In genomic region chr10:103105462-103105861, GRCh38 we compare ENCODE assay signal across 15 cellular contexts.
DNase-seq lines count a peak whose midpoint lies in the region; ATAC-seq, FAIRE-seq and TF ChIP-seq lines count a peak whose summit lies in the region.
"Had no signal": no experiment of that assay in that cellular context is flagged by ENCODE, and none has a peak within 500 bp of the region (broad histone marks: within the 10 kb centered on the region; RNA-seq: fewer than 3 reads in every experiment).

No MANE protein-coding gene starts in this region.

- intact Hi-C loops in dorsolateral prefrontal cortex (cut with DNase I), result no loop called here

- ATAC-seq in A549, result no peak
- ATAC-seq in HG03095 (IDR thresholded peaks at IDR 0.05; ENCODE audit: unreplicated experiment), result no peak

- no peak overlapping the region for H3K4me3 ChIP-seq in A549
- peak overlapping the region in 1 of 59 donors; percentile 15 for H3K4me3 ChIP-seq in dorsolateral prefrontal cortex
- H3K4me3 ChIP-seq: BLaER1 treated with 17β-estradiol and CSF1 and Interleukin-3, amounts not matched to agents 10 nM and 100 nM; GM23248; HAP-1 had no signal

- DNase-seq in A549 (ENCODE audit: low read depth in 1 of 2, low spot score in 1 of 2) (no peak), GM19239 (ENCODE audit: insufficient read length, low spot score) (no peak), dorsolateral prefrontal cortex (no peak), NCI-H226 (no peak)
- no peak for DNase-seq in activated effector memory CD4-positive, alpha-beta T cell treated with Interleukin-2 at 50 U/mL for 16 hours
- DNase-seq: 8988T; CD8-positive, alpha-beta memory T cell; COR-L47; GM23248; KBM-7 had no signal

- no peaks in the 10 kb centered on the region for H3K9me3 ChIP-seq in A549
- H3K9me3 ChIP-seq: BLaER1 treated with 17β-estradiol and CSF1 and Interleukin-3, amounts not matched to agents 10 nM and 100 nM; HAP-1 had no signal

- TF ChIP-seq CTCF in A549 (IDR thresholded peaks at IDR 0.05) (no peak), dorsolateral prefrontal cortex (IDR thresholded peaks at IDR 0.05 in 54 of 56, conservative IDR thresholded peaks at IDR 0.05 in 2 of 56; ENCODE audit: low read depth in 1 of 56, partially characterized antibody in 56 of 56) (no peak)

- no peak for TF ChIP-seq POLR2A in A549 (IDR thresholded peaks at IDR 0.05; ENCODE audit: low read length)

- TF ChIP-seq EP300 in A549 (IDR thresholded peaks at IDR 0.05), result no peak

- no peaks in the 10 kb centered on the region for H3K27me3 ChIP-seq in dorsolateral prefrontal cortex
- H3K27me3 ChIP-seq: BLaER1 treated with 17β-estradiol and CSF1 and Interleukin-3, amounts not matched to agents 10 nM and 100 nM had no signal

- H3K4me1 ChIP-seq in A549, result peaks cover 24% of the 10 kb centered on the region

- 60% methylated on average over 1 of the region's 1 CpG for WGBS in A549 (ENCODE audit: missing lambda C conversion rate)

- CTCF ChIA-PET in A549 (lab: Yijun Ruan, JAX), result interaction anchor here (1.5 to 3.4 kb wide), 3 partner anchors 29 to 139 kb away, joined by 4 to 15 read pairs (median 13); no protein-coding TSS in a partner anchor

- H3K4me2 ChIP-seq in A549, result peak overlapping the region; percentile 15; the same call in 1 of the 3 replicates
- H3K4me2 ChIP-seq: BLaER1 treated with 17β-estradiol and CSF1 and Interleukin-3, amounts not matched to agents 10 nM and 100 nM had no signal

- POLR2A ChIA-PET in A549 (lab: Yijun Ruan, JAX), result no interaction called here

- peak; percentile 28 for FAIRE-seq in A549 (lab: Jason Lieb, UNC)
- FAIRE-seq in GM19239 (lab: Jason Lieb, UNC), result peak; percentile 44
- FAIRE-seq: HTR-8/SVneo had no signal

- H3K27ac ChIP-seq in A549 (no peak overlapping the region), dorsolateral prefrontal cortex (peak overlapping the region in 42 of 59 donors; percentile 4 to 97 (median 66)), temporal lobe (ENCODE audit: low read depth, low read length) (peak overlapping the region; percentile 33)
- H3K27ac ChIP-seq: BLaER1 treated with 17β-estradiol and CSF1 and Interleukin-3, amounts not matched to agents 10 nM and 100 nM; GM23248 had no signal

- TF ChIP-seq RAD21 in A549 (conservative IDR thresholded peaks at IDR 0.05 in 1 of 2, IDR thresholded peaks at IDR 0.05 in 1 of 2), result no peak

TF ChIP-seq in A549, 52 proteins besides CTCF, POLR2A, EP300 and RAD21:
- TF ChIP-seq NPAS2 (CRISPR knock-in tag; IDR thresholded peaks at IDR 0.05; ENCODE audit: borderline replicate concordance) (no peak), MYC (IDR thresholded peaks at IDR 0.05; ENCODE audit: borderline replicate concordance, low read length) (no peak), GATA3 (IDR thresholded peaks at IDR 0.05; ENCODE audit: borderline replicate concordance) (no peak), MAFK (IDR thresholded peaks at IDR 0.05; ENCODE audit: partially characterized antibody) (no peak), ZFP36 (IDR thresholded peaks at IDR 0.05; ENCODE audit: borderline replicate concordance, partially characterized antibody) (no peak), FOSB (CRISPR knock-in tag; IDR thresholded peaks at IDR 0.05) (no peak), RARB (CRISPR knock-in tag; IDR thresholded peaks at IDR 0.05) (no peak), POLR2AphosphoS2 (conservative IDR thresholded peaks at IDR 0.05; ENCODE audit: low read length) (no peak), ESRRA (IDR thresholded peaks at IDR 0.05; ENCODE audit: borderline replicate concordance, low read length) (no peak), RCOR1 (IDR thresholded peaks at IDR 0.05; ENCODE audit: low read depth, low read length) (no peak), HDAC2 (IDR thresholded peaks at IDR 0.05) (no peak), SMC3 (IDR thresholded peaks at IDR 0.05) (no peak), HOXB13 (CRISPR knock-in tag; IDR thresholded peaks at IDR 0.05; ENCODE audit: low read depth) (no peak), TFCP2L1 (CRISPR knock-in tag; IDR thresholded peaks at IDR 0.05) (no peak), FOSL2 (IDR thresholded peaks at IDR 0.05) (no peak), FOSL2 (CRISPR knock-in tag; IDR thresholded peaks at IDR 0.05) (no peak), NR3C1 (IDR thresholded peaks at IDR 0.05) (no peak)
- TF ChIP-seq, protein P1, sequence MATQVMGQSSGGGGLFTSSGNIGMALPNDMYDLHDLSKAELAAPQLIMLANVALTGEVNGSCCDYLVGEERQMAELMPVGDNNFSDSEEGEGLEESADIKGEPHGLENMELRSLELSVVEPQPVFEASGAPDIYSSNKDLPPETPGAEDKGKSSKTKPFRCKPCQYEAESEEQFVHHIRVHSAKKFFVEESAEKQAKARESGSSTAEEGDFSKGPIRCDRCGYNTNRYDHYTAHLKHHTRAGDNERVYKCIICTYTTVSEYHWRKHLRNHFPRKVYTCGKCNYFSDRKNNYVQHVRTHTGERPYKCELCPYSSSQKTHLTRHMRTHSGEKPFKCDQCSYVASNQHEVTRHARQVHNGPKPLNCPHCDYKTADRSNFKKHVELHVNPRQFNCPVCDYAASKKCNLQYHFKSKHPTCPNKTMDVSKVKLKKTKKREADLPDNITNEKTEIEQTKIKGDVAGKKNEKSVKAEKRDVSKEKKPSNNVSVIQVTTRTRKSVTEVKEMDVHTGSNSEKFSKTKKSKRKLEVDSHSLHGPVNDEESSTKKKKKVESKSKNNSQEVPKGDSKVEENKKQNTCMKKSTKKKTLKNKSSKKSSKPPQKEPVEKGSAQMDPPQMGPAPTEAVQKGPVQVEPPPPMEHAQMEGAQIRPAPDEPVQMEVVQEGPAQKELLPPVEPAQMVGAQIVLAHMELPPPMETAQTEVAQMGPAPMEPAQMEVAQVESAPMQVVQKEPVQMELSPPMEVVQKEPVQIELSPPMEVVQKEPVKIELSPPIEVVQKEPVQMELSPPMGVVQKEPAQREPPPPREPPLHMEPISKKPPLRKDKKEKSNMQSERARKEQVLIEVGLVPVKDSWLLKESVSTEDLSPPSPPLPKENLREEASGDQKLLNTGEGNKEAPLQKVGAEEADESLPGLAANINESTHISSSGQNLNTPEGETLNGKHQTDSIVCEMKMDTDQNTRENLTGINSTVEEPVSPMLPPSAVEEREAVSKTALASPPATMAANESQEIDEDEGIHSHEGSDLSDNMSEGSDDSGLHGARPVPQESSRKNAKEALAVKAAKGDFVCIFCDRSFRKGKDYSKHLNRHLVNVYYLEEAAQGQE (IDR thresholded peaks at IDR 0.05), result no peak

Comparison
In these comparisons a context has a peak if more than half of its experiments do, and no peak if none do; other contexts are left out.
1. H3K27ac ChIP-seq: peak in dorsolateral prefrontal cortex (42 of 59) and temporal lobe (single experiment); none in A549 (0 of 2).